In genomic region chr6:86765211-86765610, GRCh38 we compare ENCODE assay signal across 29 cellular contexts.
DNase-seq lines count a peak whose midpoint lies in the region; ATAC-seq and TF ChIP-seq lines count a peak whose summit lies in the region.
"Had no signal": no experiment of that assay in that cellular context is flagged by ENCODE, and none has a peak within 500 bp of the region (broad histone marks: within the 10 kb centered on the region; RNA-seq: fewer than 3 reads in every experiment).

No MANE protein-coding gene starts in this region.

- H4K20me1 ChIP-seq in neural cell (ENCODE audit: insufficient read depth), result no peaks in the 10 kb centered on the region
- H4K20me1 ChIP-seq: BLaER1; BLaER1 treated with 17β-estradiol and CSF1 and Interleukin-3, amounts not matched to agents 10 nM and 100 nM had no signal

- no peak overlapping the region for H3K4me2 ChIP-seq in neural cell (ENCODE audit: low read length)
- H3K4me2 ChIP-seq: A549; BLaER1; BLaER1 treated with 17β-estradiol and CSF1 and Interleukin-3, amounts not matched to agents 10 nM and 100 nM had no signal

- TF ChIP-seq RAD21 in neural cell (conservative IDR thresholded peaks at IDR 0.05), result no peak

- WGBS in heart left ventricle, 4 donors, result 83 to 90% (median 87%) methylated on average over 1 of the region's 1 CpG

- H3K9ac ChIP-seq in neural cell (ENCODE audit: low read length), result no peak overlapping the region
- H3K9ac ChIP-seq: BLaER1; BLaER1 treated with 17β-estradiol and CSF1 and Interleukin-3, amounts not matched to agents 10 nM and 100 nM had no signal

- H3K4me3 ChIP-seq in neural cell (ENCODE audit: low read length), result no peak overlapping the region
- no peak overlapping the region for H3K4me3 ChIP-seq in heart left ventricle
- H3K4me3 ChIP-seq: A549; BLaER1; BLaER1 treated with 17β-estradiol and CSF1 and Interleukin-3, amounts not matched to agents 10 nM and 100 nM had no signal

- H3K9me2 ChIP-seq in neural cell (ENCODE audit: insufficient read depth, low read length), result no peaks in the 10 kb centered on the region

- H3K9me3 ChIP-seq in neural cell (ENCODE audit: low read length) (no peaks in the 10 kb centered on the region), heart left ventricle (peaks cover 0 to 8% (median under 1%) of the 10 kb centered on the region in 12 donors)
- H3K9me3 ChIP-seq: A549 had no signal

- peak; percentile 75 for TF ChIP-seq EP300 in neural cell (conservative IDR thresholded peaks at IDR 0.05; ENCODE audit: poor library complexity, severe bottlenecking)

- no peaks in the 10 kb centered on the region for H3F3A ChIP-seq in neural cell (ENCODE audit: insufficient read depth, low read length, poor library complexity, severe bottlenecking)

- no peaks in the 10 kb centered on the region for H3K79me2 ChIP-seq in neural cell (replicated peaks; ENCODE audit: insufficient read depth, low read length)

- H3K36me3 ChIP-seq in neural cell (ENCODE audit: insufficient read depth, low read length) (no peaks in the 10 kb centered on the region), heart left ventricle (no peaks in the 10 kb centered on the region)
- H3K36me3 ChIP-seq: BE2C; BLaER1; BLaER1 treated with 17β-estradiol and CSF1 and Interleukin-3, amounts not matched to agents 10 nM and 100 nM had no signal

- no peaks in the 10 kb centered on the region for H3K27me3 ChIP-seq in neural cell (ENCODE audit: insufficient read depth, low read depth, low read length)
- no peaks in the 10 kb centered on the region for H3K27me3 ChIP-seq in heart left ventricle
- H3K27me3 ChIP-seq: BE2C; BLaER1; BLaER1 treated with 17β-estradiol and CSF1 and Interleukin-3, amounts not matched to agents 10 nM and 100 nM had no signal

- no peak for TF ChIP-seq POLR2A in heart left ventricle (IDR thresholded peaks at IDR 0.05)

- no peaks in the 10 kb centered on the region for H3K4me1 ChIP-seq in heart left ventricle
- H3K4me1 ChIP-seq: A549; BE2C; BLaER1; BLaER1 treated with 17β-estradiol and CSF1 and Interleukin-3, amounts not matched to agents 10 nM and 100 nM; Caco-2 had no signal

- DNase-seq in putamen (ENCODE audit: low spot score) (peak; percentile 30), heart left ventricle (no peak), NCI-H2196 treated with DMSO at 0.1 percent for 48 hours (lab: John Stamatoyannopoulos, UW; ENCODE audit: unreplicated experiment) (no peak)
- DNase-seq: 8988T; ACHN; AML-193; BE2C; C1 segment of cervical spinal cord; Caco-2; Calu3; CD4-positive, alpha-beta memory T cell; CD4-positive, alpha-beta T cell; CD4-positive, CD25-positive, alpha-beta regulatory T cell; CD8-positive, alpha-beta memory T cell; CD8-positive, alpha-beta T cell; COR-L47; DMS 273 treated with DMSO at 0.1 percent for 48 hours; DMS153; DMS53; DMS79; DMS79 treated with DMSO at 0.1 percent for 48 hours; DND-41; EL had no signal

- no peak overlapping the region for H2AFZ ChIP-seq in neural cell (ENCODE audit: low read depth, low read length)

- ATAC-seq in heart left ventricle, result no peak
- ATAC-seq: A549; CD8-positive, alpha-beta T cell had no signal

- H3K27ac ChIP-seq in neural cell (ENCODE audit: low read length), result peak overlapping the region; percentile 28
- no peak overlapping the region for H3K27ac ChIP-seq in heart left ventricle
- H3K27ac ChIP-seq: 22Rv1; A549; BLaER1; BLaER1 treated with 17β-estradiol and CSF1 and Interleukin-3, amounts not matched to agents 10 nM and 100 nM; C4-2B had no signal

- TF ChIP-seq CTCF in neural cell (IDR thresholded peaks at IDR 0.05; ENCODE audit: poor library complexity, severe bottlenecking) (no peak), heart left ventricle (IDR thresholded peaks at IDR 0.05) (no peak)

- intact Hi-C loops in heart left ventricle (cut with DNase I), result no loop called here

TF ChIP-seq in neural cell, 6 proteins besides CTCF, POLR2A, EP300 and RAD21:
- peak; percentile 57 for TF ChIP-seq POLR2AphosphoS5 (IDR thresholded peaks at IDR 0.05)
- no peak for TF ChIP-seq TAF1 (IDR thresholded peaks at IDR 0.05; ENCODE audit: low read depth)
- TF ChIP-seq REST (IDR thresholded peaks at IDR 0.05; ENCODE audit: borderline replicate concordance), result peak; percentile 97
